In genomic region chr4:153534792-153535629, GRCh38 we compare ENCODE assay signal across 13 cellular contexts.
DNase-seq lines count a peak whose midpoint lies in the region; ATAC-seq and TF ChIP-seq lines count a peak whose summit lies in the region.
"Had no signal": no experiment of that assay in that cellular context is flagged by ENCODE, and none has a peak within 500 bp of the region (broad histone marks: within the 10 kb centered on the region; RNA-seq: fewer than 3 reads in every experiment).

No MANE protein-coding gene starts in this region.

- no peak overlapping the region for H2AK5ac ChIP-seq in mesenchymal stem cell (ENCODE audit: low read length, severe bottlenecking)

- H4K91ac ChIP-seq in mesenchymal stem cell (ENCODE audit: low read length): no peak overlapping the region

- H2BK5ac ChIP-seq in mesenchymal stem cell (ENCODE audit: low read depth, low read length, poor library complexity, severe bottlenecking): no peak overlapping the region

- peaks cover 55% of the 10 kb centered on the region for H3F3A ChIP-seq in DOHH2 (ENCODE audit: control insufficient read depth, insufficient read depth)

- no peaks in the 10 kb centered on the region for H3K9me2 ChIP-seq in DOHH2 (replicated peaks; ENCODE audit: control insufficient read depth, low read length)

- H3K23ac ChIP-seq in mesenchymal stem cell (ENCODE audit: low read length in 2 of 2): no peak overlapping the region

- no peak overlapping the region for H2BK15ac ChIP-seq in mesenchymal stem cell (ENCODE audit: low read depth, poor library complexity, severe bottlenecking)

- peaks cover 23% of the 10 kb centered on the region for H3K79me1 ChIP-seq in mesenchymal stem cell (replicated peaks; ENCODE audit: low read length, poor library complexity, severe bottlenecking)

- peak overlapping the region; percentile 61 for H3K9ac ChIP-seq in mesenchymal stem cell (ENCODE audit: low read length)

- H3K79me2 ChIP-seq in DOHH2 (ENCODE audit: control insufficient read depth, low read length): peaks cover 100% of the 10 kb centered on the region

- 79% methylated on average over 9 of the region's 10 CpGs for WGBS in mesenchymal stem cell

- no peak overlapping the region for H3K4ac ChIP-seq in mesenchymal stem cell (ENCODE audit: low read depth in 1 of 2, low read length in 2 of 2)

- H3K9me3 Mint-ChIP-seq in CD14-positive monocyte: no peaks in the 10 kb centered on the region
- H3K9me3 Mint-ChIP-seq in activated naive CD8-positive, alpha-beta T cell (ENCODE audit: low read depth): no peaks in the 10 kb centered on the region

- H3K4me3 ChIP-seq in DOHH2 (ENCODE audit: low read length) (no peak overlapping the region), mesenchymal stem cell (ENCODE audit: insufficient read depth in 1 of 2, low read depth in 1 of 2, low read length in 2 of 2) (no peak overlapping the region)

- DNase-seq in CD14-positive monocyte (ENCODE audit: low spot score) (no peak), mesenchymal stem cell (no peak), NCI-H510A (lab: John Stamatoyannopoulos, UW) (no peak), NCI-H345 (lab: John Stamatoyannopoulos, UW) (no peak), AG08395 (ENCODE audit: low spot score) (no peak)
- DNase-seq: amygdala, GDM1, kidney glomerular epithelial cell, NCI-H1092 treated with DMSO at 0.1 percent for 48 hours had no signal

- H3K4me2 ChIP-seq in DOHH2 (ENCODE audit: low read length) (no peak overlapping the region), mesenchymal stem cell (ENCODE audit: low read length, poor library complexity, severe bottlenecking) (no peak overlapping the region)

- H3K9me3 ChIP-seq in DOHH2 (ENCODE audit: control insufficient read depth, insufficient read depth, low read length) (no peaks in the 10 kb centered on the region), mesenchymal stem cell (ENCODE audit: control insufficient read depth, low read length) (no peaks in the 10 kb centered on the region)

- no peak overlapping the region for H2AFZ ChIP-seq in mesenchymal stem cell (ENCODE audit: low read depth, low read length)

- peaks cover 98% of the 10 kb centered on the region for H3K36me3 ChIP-seq in DOHH2 (ENCODE audit: control insufficient read depth, low read length)
- H3K36me3 ChIP-seq in mesenchymal stem cell (ENCODE audit: control insufficient read depth in 1 of 2, insufficient read depth in 2 of 2, low read depth in 1 of 2, low read length in 2 of 2): no peaks in the 10 kb centered on the region

- no peak overlapping the region for H3K14ac ChIP-seq in mesenchymal stem cell (ENCODE audit: low read length in 2 of 2)

- H2BK120ac ChIP-seq in mesenchymal stem cell (ENCODE audit: low read depth, low read length): no peak overlapping the region

- peak overlapping the region; percentile 2 to 83 (median 59) for H3K27ac Mint-ChIP-seq in CD14-positive monocyte
- H3K27ac Mint-ChIP-seq in activated naive CD8-positive, alpha-beta T cell: peak overlapping the region; percentile 94

- H3K4me3 Mint-ChIP-seq in CD14-positive monocyte: no peak overlapping the region
- H3K4me3 Mint-ChIP-seq in activated naive CD8-positive, alpha-beta T cell: peak overlapping the region; percentile 27

- H3K18ac ChIP-seq in mesenchymal stem cell (ENCODE audit: low read depth in 1 of 2, low read length in 2 of 2): no peak overlapping the region

- no peaks in the 10 kb centered on the region for H3K27me3 ChIP-seq in DOHH2 (ENCODE audit: control insufficient read depth, low read length)
- H3K27me3 ChIP-seq in mesenchymal stem cell (ENCODE audit: control insufficient read depth in 1 of 2, insufficient read depth in 1 of 2, low read length in 2 of 2): no peaks in the 10 kb centered on the region

- no peak overlapping the region for H4K8ac ChIP-seq in mesenchymal stem cell (ENCODE audit: low read length)

- H3K27ac ChIP-seq in DOHH2 (ENCODE audit: low read depth, low read length): peak overlapping the region; percentile 28; the same call in 1 of the 2 replicates
- no peak overlapping the region for H3K27ac ChIP-seq in mesenchymal stem cell (ENCODE audit: low read length, poor library complexity, severe bottlenecking)
- H3K27ac ChIP-seq: epithelial cell of prostate had no signal

- H4K20me1 ChIP-seq in DOHH2 (ENCODE audit: control insufficient read depth, insufficient read depth, low read depth, low read length): peaks cover 79% of the 10 kb centered on the region

- peaks cover 34% of the 10 kb centered on the region for H3K4me1 Mint-ChIP-seq in CD14-positive monocyte
- H3K4me1 Mint-ChIP-seq in activated naive CD8-positive, alpha-beta T cell (ENCODE audit: low read depth): peaks cover 89% of the 10 kb centered on the region

- TF ChIP-seq CTCF in CD14-positive monocyte (IDR thresholded peaks at IDR 0.05) (no peak), DOHH2 (IDR thresholded peaks at IDR 0.05; ENCODE audit: low read depth, low read length, poor library complexity, severe bottlenecking) (no peak)

- H3K36me3 Mint-ChIP-seq in CD14-positive monocyte: peaks cover 25 to 40% of the 10 kb centered on the region in 2 donors
- peaks cover 10% of the 10 kb centered on the region for H3K36me3 Mint-ChIP-seq in activated naive CD8-positive, alpha-beta T cell

- peaks cover 0 to 2% (median 0%) of the 10 kb centered on the region in 3 donors for H3K27me3 Mint-ChIP-seq in CD14-positive monocyte (ENCODE audit: low read depth in 3 of 3)
- H3K27me3 Mint-ChIP-seq in activated naive CD8-positive, alpha-beta T cell: no peaks in the 10 kb centered on the region

- intact Hi-C loops in CD14-positive monocyte (cut with micrococcal nuclease): no loop called here

- peaks cover 73% of the 10 kb centered on the region for H3K4me1 ChIP-seq in DOHH2 (ENCODE audit: control insufficient read depth, low read length)
- H3K4me1 ChIP-seq in mesenchymal stem cell (ENCODE audit: control insufficient read depth, insufficient read depth, low read depth, low read length): no peaks in the 10 kb centered on the region

- no peak for ATAC-seq in HG02852 (IDR thresholded peaks at IDR 0.05; ENCODE audit: unreplicated experiment)

- H2BK12ac ChIP-seq in mesenchymal stem cell (ENCODE audit: low read length in 2 of 2): no peak overlapping the region
